Comparison of ENCODE assay signal across 11 cellular contexts in genomic region chr1:245516178-245516829, GRCh38.
DNase-seq lines count a peak whose midpoint lies in the region; ATAC-seq, FAIRE-seq and TF ChIP-seq lines count a peak whose summit lies in the region.
"Had no signal": no experiment of that assay in that cellular context is flagged by ENCODE, and none has a peak within 500 bp of the region (broad histone marks: within the 10 kb centered on the region; RNA-seq: fewer than 3 reads in every experiment).

No MANE protein-coding gene starts in this region.

- TF ChIP-seq CTCF in cardiac muscle cell (IDR thresholded peaks at IDR 0.05; ENCODE audit: low read depth, low read length) (peak; percentile 6), heart left ventricle (IDR thresholded peaks at IDR 0.05) (peak in 3 of 12 donors; percentile 8 to 22 (median 9)), heart right ventricle (IDR thresholded peaks at IDR 0.05) (peak in 3 of 9 donors; percentile 8 to 17 (median 9))

- intact Hi-C loops in heart left ventricle (cut with DNase I) = no loop called here
- intact Hi-C loops in heart right ventricle (cut with DNase I) = no loop called here

- H3K27me3 ChIP-seq in cardiac muscle cell = no peaks in the 10 kb centered on the region
- peaks cover 0 to 3% (median 0%) of the 10 kb centered on the region in 9 donors for H3K27me3 ChIP-seq in heart left ventricle
- peaks cover 0 to 4% (median 0%) of the 10 kb centered on the region in 7 donors for H3K27me3 ChIP-seq in heart right ventricle
- H3K27me3 ChIP-seq: BLaER1 had no signal

- H3K27ac ChIP-seq in cardiac muscle cell (peak overlapping the region; percentile 30), heart left ventricle (no peak overlapping the region), heart right ventricle (no peak overlapping the region)
- H3K27ac ChIP-seq: BLaER1 had no signal

- H3K4me3 ChIP-seq in cardiac muscle cell (no peak overlapping the region), heart left ventricle (no peak overlapping the region), heart right ventricle (no peak overlapping the region)
- H3K4me3 ChIP-seq: BLaER1 had no signal

- 83 to 94% (median 88%) methylated on average over 15 of the region's 15 CpGs for WGBS in heart left ventricle, 4 donors
- WGBS in heart right ventricle, 2 donors = 84 to 87% methylated on average over 15 of the region's 15 CpGs

- ATAC-seq in heart left ventricle (no peak), GM21528 (IDR thresholded peaks at IDR 0.05; ENCODE audit: low FRiP score, unreplicated experiment) (no peak), GM19035 (IDR thresholded peaks at IDR 0.05; ENCODE audit: unreplicated experiment) (no peak), heart right ventricle (no peak)

- H3K4me1 ChIP-seq in cardiac muscle cell (ENCODE audit: low read depth) = peaks cover 24% of the 10 kb centered on the region
- H3K4me1 ChIP-seq in heart left ventricle = peaks cover 0 to 9% (median 0%) of the 10 kb centered on the region in 12 donors
- H3K4me1 ChIP-seq in heart right ventricle = peaks cover 0 to 9% (median 3%) of the 10 kb centered on the region in 9 donors
- H3K4me1 ChIP-seq: BLaER1 had no signal

- H3K36me3 ChIP-seq in cardiac muscle cell = no peaks in the 10 kb centered on the region
- no peaks in the 10 kb centered on the region for H3K36me3 ChIP-seq in heart left ventricle
- H3K36me3 ChIP-seq in heart right ventricle = no peaks in the 10 kb centered on the region
- H3K36me3 ChIP-seq: BLaER1 had no signal

- no peaks in the 10 kb centered on the region for H3K9me3 ChIP-seq in cardiac muscle cell (ENCODE audit: low read depth)
- no peaks in the 10 kb centered on the region for H3K9me3 ChIP-seq in heart left ventricle
- no peaks in the 10 kb centered on the region for H3K9me3 ChIP-seq in heart right ventricle
- H3K9me3 ChIP-seq: BLaER1 had no signal

- no peak for TF ChIP-seq POLR2A in heart left ventricle (IDR thresholded peaks at IDR 0.05)
- no peak for TF ChIP-seq POLR2A in GM12891 (IDR thresholded peaks at IDR 0.05; ENCODE audit: low read depth, low read length)

- FAIRE-seq in GM12891 (lab: Jason Lieb, UNC) = no peak

- DNase-seq in cardiac muscle cell (ENCODE audit: low read depth in 1 of 2, low spot score in 1 of 2) (no peak), heart left ventricle (no peak), NCI-H510A (lab: John Stamatoyannopoulos, UW) (peak; percentile 42), astrocyte of the hippocampus (ENCODE audit: low read depth, low spot score) (peak; percentile 14), GM12891 (ENCODE audit: insufficient read length, low spot score) (no peak), heart right ventricle (no peak)
- DNase-seq: hypothalamus, Right ventricle myocardium superior had no signal

TF ChIP-seq in GM12891, 5 proteins besides CTCF, POLR2A, EP300 and RAD21:
- no peak for TF ChIP-seq SPI1 (IDR thresholded peaks at IDR 0.05; ENCODE audit: low read depth, low read length)
- TF ChIP-seq POLR2AphosphoS5 (IDR thresholded peaks at IDR 0.05; ENCODE audit: low read depth, low read length) = no peak
- TF ChIP-seq PAX5 (IDR thresholded peaks at IDR 0.05; ENCODE audit: insufficient read depth, low read length, severe bottlenecking) = no peak
- TF ChIP-seq TAF1 (IDR thresholded peaks at IDR 0.05; ENCODE audit: low read depth, low read length) = no peak
- no peak for TF ChIP-seq POU2F2 (IDR thresholded peaks at IDR 0.05; ENCODE audit: low read depth, low read length)
TF ChIP-seq in GM12891: peak in this region for 0.

Comparison
In these comparisons a context has a peak if more than half of its experiments do, and no peak if none do; other contexts are left out.
1. DNase-seq: peak in NCI-H510A (single experiment) and astrocyte of the hippocampus (single experiment); none in cardiac muscle cell (0 of 2), heart left ventricle (0 of 5), GM12891 (single experiment) and heart right ventricle (0 of 2).